1 cellular context compared by ENCODE assay signal in the genomic region with DNA sequence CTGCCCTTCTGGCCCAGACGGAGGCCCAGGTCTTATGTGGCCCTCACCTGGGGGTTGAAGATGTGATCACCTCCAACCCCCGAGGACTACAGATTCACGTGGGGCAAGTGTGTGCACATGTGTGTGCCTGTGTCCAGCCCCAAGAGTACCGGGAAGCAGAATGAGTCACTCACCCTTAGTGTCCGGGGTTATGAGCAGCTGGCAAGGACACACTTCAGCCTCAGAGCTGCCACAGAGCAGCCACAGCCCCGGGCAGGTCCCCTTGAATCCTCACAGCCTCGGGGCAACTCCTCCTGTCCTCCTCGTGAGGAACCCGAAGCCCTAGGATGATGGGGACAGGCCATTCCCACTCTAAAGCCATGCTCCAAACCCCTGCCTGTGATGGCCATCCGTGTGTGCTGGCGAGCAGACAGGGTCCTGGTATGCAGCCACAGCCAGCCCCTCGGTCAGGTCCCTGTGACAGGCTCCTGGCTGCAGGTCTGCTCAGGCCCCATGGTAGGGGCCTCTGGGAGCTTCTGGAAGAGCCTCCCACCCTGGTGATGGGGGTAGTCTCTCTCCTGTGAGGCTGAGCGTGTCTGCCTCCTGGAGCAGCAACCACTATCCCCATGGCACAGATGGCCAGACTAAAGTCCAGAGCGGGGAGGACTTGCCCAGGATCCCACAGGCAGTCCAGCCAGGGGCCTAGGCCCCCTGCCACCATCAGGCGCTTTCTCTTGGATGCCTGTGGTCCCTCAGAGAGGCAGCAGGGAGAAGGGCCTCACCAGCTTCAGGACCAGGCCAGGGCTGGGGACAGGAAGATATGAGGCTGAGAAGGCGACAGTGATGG.
TF ChIP-seq lines count a peak whose summit lies in the region.

No MANE protein-coding gene starts in this region.

TF ChIP-seq in A549, 52 proteins besides CTCF, POLR2A, EP300 and RAD21 (continued from another document):
- TF ChIP-seq, protein P1, sequence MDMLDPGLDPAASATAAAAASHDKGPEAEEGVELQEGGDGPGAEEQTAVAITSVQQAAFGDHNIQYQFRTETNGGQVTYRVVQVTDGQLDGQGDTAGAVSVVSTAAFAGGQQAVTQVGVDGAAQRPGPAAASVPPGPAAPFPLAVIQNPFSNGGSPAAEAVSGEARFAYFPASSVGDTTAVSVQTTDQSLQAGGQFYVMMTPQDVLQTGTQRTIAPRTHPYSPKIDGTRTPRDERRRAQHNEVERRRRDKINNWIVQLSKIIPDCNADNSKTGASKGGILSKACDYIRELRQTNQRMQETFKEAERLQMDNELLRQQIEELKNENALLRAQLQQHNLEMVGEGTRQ (IDR thresholded peaks at IDR 0.05) = no peak
- no peak for TF ChIP-seq ESRRA (IDR thresholded peaks at IDR 0.05; ENCODE audit: borderline replicate concordance, low read length)
- TF ChIP-seq RCOR1 (IDR thresholded peaks at IDR 0.05; ENCODE audit: low read depth, low read length) = no peak
- no peak for TF ChIP-seq MAFK (IDR thresholded peaks at IDR 0.05; ENCODE audit: partially characterized antibody)
- no peak for TF ChIP-seq ZNF302 (CRISPR knock-in tag; IDR thresholded peaks at IDR 0.05)
- TF ChIP-seq FOSL2 (IDR thresholded peaks at IDR 0.05) = no peak
- no peak for TF ChIP-seq FOSL2 (CRISPR knock-in tag; IDR thresholded peaks at IDR 0.05)
- TF ChIP-seq CBX8 (IDR thresholded peaks at IDR 0.05) = no peak
- no peak for TF ChIP-seq NR3C1 (IDR thresholded peaks at IDR 0.05)
- no peak for TF ChIP-seq RARB (CRISPR knock-in tag; IDR thresholded peaks at IDR 0.05)
- TF ChIP-seq HOXA7 (CRISPR knock-in tag; IDR thresholded peaks at IDR 0.05) = no peak
TF ChIP-seq in A549: peak in this region for 0.
